Comparison of ENCODE assay signal across 10 cellular contexts in the genomic region with DNA sequence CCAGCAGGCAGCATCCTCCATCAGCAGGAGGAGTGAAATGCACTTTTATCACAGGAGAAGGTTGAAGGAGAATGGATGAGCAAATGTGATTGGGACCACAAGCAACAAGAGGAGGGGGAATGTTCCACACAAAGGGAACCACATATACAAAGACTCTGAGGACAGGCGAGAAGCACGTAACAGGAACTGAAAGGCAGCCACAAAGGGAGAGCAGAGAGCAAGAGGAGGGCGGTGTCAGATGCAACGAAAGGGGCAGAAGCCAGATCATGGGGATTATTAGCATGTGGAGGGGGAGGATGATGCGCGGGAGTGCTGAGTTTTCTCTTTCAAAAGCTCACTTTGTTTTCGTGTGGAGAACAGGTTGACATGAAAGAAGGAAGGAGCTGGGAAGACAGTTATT.
DNase-seq lines count a peak whose midpoint lies in the region; ATAC-seq lines count a peak whose summit lies in the region.
"Had no signal": no experiment of that assay in that cellular context is flagged by ENCODE, and none has a peak within 500 bp of the region (broad histone marks: within the 10 kb centered on the region; RNA-seq: fewer than 3 reads in every experiment).

No MANE protein-coding gene starts in this region.

- DNase-seq in activated T-cell treated with anti-CD3 and anti-CD28 coated beads for 4 hours (peak; percentile 1), NCI-H2227 treated with DMSO at 0.1 percent for 48 hours (lab: John Stamatoyannopoulos, UW) (peak; percentile 49), retina (peak; percentile 7), cardiac septum (ENCODE audit: low spot score) (no peak), DMS79 treated with DMSO at 0.1 percent for 48 hours (lab: John Stamatoyannopoulos, UW) (no peak), mucosa of gallbladder (ENCODE audit: low spot score) (no peak)
- DNase-seq in activated T-cell treated with anti-CD3 and anti-CD28 coated beads, Interleukin-2, amount 50 U/mL, for 1 hour: no peak
- DNase-seq: HFFc6, NCI-H446 treated with DMSO at 0.1 percent for 48 hours had no signal

- intact Hi-C loops in cardiac septum (cut with DNase I): loop anchor here (10.0 kb wide), 1 partner anchor 186 kb away; no protein-coding TSS in a partner anchor

- peak; percentile 96 for ATAC-seq in HG02678 (IDR thresholded peaks at IDR 0.05; ENCODE audit: unreplicated experiment)

Comparison
In these comparisons a context has a peak if more than half of its experiments do, and no peak if none do; other contexts are left out.
1. DNase-seq: peak in activated T-cell treated with anti-CD3 and anti-CD28 coated beads for 4 hours (single experiment), NCI-H2227 treated with DMSO at 0.1 percent for 48 hours (single experiment) and retina (single experiment); none in activated T-cell treated with anti-CD3 and anti-CD28 coated beads, Interleukin-2, amount 50 U/mL, for 1 hour (single experiment), cardiac septum (single experiment), DMS79 treated with DMSO at 0.1 percent for 48 hours (single experiment) and mucosa of gallbladder (single experiment).